In the genomic region with DNA sequence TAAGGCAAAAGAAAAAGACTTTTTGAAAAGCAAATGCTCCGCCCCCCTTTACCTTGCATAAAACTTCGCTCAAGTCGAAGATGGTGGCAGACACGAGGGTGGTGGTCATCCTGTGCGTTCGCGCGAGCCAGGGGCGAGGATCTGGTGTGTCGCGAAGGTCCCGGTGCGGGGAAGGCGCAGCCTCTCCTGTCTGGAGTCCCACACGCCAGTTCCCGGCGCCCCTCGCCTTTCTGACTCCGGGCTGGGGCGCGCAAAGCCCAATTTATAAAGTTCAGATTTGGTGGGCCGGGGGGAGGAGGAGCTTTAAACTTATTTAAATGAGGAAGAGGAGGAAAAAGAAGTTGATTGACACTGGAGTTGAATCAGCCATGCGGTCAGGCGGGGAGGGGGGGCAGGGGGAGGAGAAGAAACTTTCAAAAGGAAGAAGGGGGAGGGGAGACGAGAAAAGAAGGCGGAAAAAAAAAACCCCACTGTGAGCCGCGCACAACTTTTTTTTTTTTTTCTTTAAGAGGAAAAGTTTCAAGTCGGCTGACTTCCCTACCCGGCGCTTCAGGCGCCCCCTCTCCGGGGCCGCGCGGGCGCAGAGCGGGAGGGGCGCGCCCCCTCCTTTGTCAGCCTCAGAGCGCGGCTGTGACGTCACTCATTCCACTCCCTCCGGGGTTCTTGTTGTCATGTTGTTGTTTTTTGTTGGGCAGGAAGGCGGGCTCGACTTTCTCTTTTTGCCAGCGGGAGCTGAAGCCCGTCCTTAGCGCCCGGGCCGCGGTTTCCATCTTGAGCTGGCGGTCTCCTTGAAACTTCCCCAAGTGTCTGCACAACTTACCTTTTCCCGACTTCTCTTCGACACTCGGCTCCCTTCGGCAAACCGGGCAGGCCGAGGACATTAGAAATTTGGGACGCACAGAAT, we compare ENCODE assay signal across 8 cellular contexts. TPM values are rescaled to one million over a fixed set of nuclear protein-coding genes. Genes with fewer than 3 reads are reported as not detected.
DNase-seq lines count a peak whose midpoint lies in the region; ATAC-seq and TF ChIP-seq lines count a peak whose summit lies in the region.

A gene with protein sequence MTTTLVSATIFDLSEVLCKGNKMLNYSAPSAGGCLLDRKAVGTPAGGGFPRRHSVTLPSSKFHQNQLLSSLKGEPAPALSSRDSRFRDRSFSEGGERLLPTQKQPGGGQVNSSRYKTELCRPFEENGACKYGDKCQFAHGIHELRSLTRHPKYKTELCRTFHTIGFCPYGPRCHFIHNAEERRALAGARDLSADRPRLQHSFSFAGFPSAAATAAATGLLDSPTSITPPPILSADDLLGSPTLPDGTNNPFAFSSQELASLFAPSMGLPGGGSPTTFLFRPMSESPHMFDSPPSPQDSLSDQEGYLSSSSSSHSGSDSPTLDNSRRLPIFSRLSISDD (minus strand): TSS at position 238 of the 904 bp plus-strand sequence. CDS start 129 bp downstream, at position 109.

- ATAC-seq in HG02610 (IDR thresholded peaks at IDR 0.05; ENCODE audit: unreplicated experiment) = peak; percentile 34
- peak; percentile 49 for ATAC-seq in left lung

- H3K27me3 ChIP-seq in left lung = no peaks in the 10 kb centered on the region

- peak within 1 kb of the TSS; percentile 78 to 81 for H3K4me3 ChIP-seq in left lung

- intact Hi-C loops in left lung (cut with DNase I) = loop anchor here in 1 of 2 donors (10.0 kb wide), 1 partner anchor 398 kb away; no protein-coding TSS in a partner anchor

- no peak for TF ChIP-seq CTCF in left lung (IDR thresholded peaks at IDR 0.05)

- H3K9me3 ChIP-seq in left lung = no peaks in the 10 kb centered on the region

- H3K4me1 ChIP-seq in left lung = peaks cover 11 to 39% of the 10 kb centered on the region in 2 donors

- H3K27ac ChIP-seq in left lung = peak within 1 kb of the TSS; percentile 100

- DNase-seq in GM04503 (ENCODE audit: low read depth) (peak; percentile 89), NCI-H2227 (lab: John Stamatoyannopoulos, UW; ENCODE audit: unreplicated experiment) (peak; percentile 74), dermis blood vessel endothelial cell (peak; percentile 97), left lung (peak; percentile 96 to 97), NCI-H128 (lab: John Stamatoyannopoulos, UW; ENCODE audit: unreplicated experiment) (no peak)
- DNase-seq in activated CD4-positive, alpha-beta T cell treated with anti-CD3 and anti-CD28 coated beads, Interleukin-2, amount 50 U/mL, for 4 hours = peak; percentile 91
- DNase-seq in stimulated activated CD4-positive, alpha-beta T cell treated with anti-CD3 and anti-CD28 coated beads, Interleukin-2, amount 100 ng/mL, for 4 hours (ENCODE audit: low read depth) = peak; percentile 91

- H3K36me3 ChIP-seq in left lung = peaks cover 0 to 35% of the 10 kb centered on the region in 2 donors

RNA-seq across cellular contexts. Expression of the gene that starts here (rescaled TPM):
- total RNA-seq in dermis blood vessel endothelial cell = 72.2 and 94.7 TPM in 2 replicates
- 100 to 1,000 TPM; 292 to 395 TPM for total RNA-seq in left lung
